1 cellular context compared by ENCODE assay signal in genomic region chr3:5376761-5377160, GRCh38.
TF ChIP-seq lines count a peak whose summit lies in the region.

No MANE protein-coding gene starts in this region.

TF ChIP-seq in HepG2, 621 proteins besides CTCF, POLR2A, EP300 and RAD21 (continued from another document and continues in another):
- TF ChIP-seq SOX13 (IDR thresholded peaks at IDR 0.05) (no peak), SOX13 (CRISPR knock-in tag; conservative IDR thresholded peaks at IDR 0.05 in 1 of 2, IDR thresholded peaks at IDR 0.05 in 1 of 2) (peak in 1 of 2 experiments; percentile 51; a peak in 1 of 4 replicates), ZNF33A (CRISPR knock-in tag; IDR thresholded peaks at IDR 0.05; ENCODE audit: borderline replicate concordance) (no peak), ZNF362 (CRISPR knock-in tag; IDR thresholded peaks at IDR 0.05; ENCODE audit: borderline replicate concordance) (no peak), ADNP (CRISPR knock-in tag; IDR thresholded peaks at IDR 0.05) (no peak), ZNF468 (CRISPR knock-in tag; IDR thresholded peaks at IDR 0.05) (no peak), ZNF552 (CRISPR knock-in tag; IDR thresholded peaks at IDR 0.05; ENCODE audit: borderline replicate concordance) (no peak), ZNF260 (CRISPR knock-in tag; IDR thresholded peaks at IDR 0.05; ENCODE audit: borderline replicate concordance, low read depth) (no peak), ZNF713 (CRISPR knock-in tag; IDR thresholded peaks at IDR 0.05) (no peak), ZNF143 (CRISPR knock-in tag; IDR thresholded peaks at IDR 0.05) (no peak), SALL1 (CRISPR knock-in tag; IDR thresholded peaks at IDR 0.05) (peak; percentile 61), ZNF567 (CRISPR knock-in tag; IDR thresholded peaks at IDR 0.05; ENCODE audit: borderline replicate concordance) (0 out of 2 replicates have a peak, but pooled peaks have one; percentile 38), HNRNPLL (IDR thresholded peaks at IDR 0.05; ENCODE audit: low read depth, low read length, poor library complexity, severe bottlenecking) (no peak), ELF3 (CRISPR knock-in tag; IDR thresholded peaks at IDR 0.05) (0 out of 2 replicates have a peak, but pooled peaks have one; percentile 34), ATRX (CRISPR knock-in tag; IDR thresholded peaks at IDR 0.05; ENCODE audit: borderline replicate concordance) (no peak), ZNF530 (CRISPR knock-in tag; IDR thresholded peaks at IDR 0.05; ENCODE audit: low read depth) (no peak), NCOA5 (CRISPR knock-in tag; IDR thresholded peaks at IDR 0.05) (no peak), PITX1 (CRISPR knock-in tag; IDR thresholded peaks at IDR 0.05) (peak; percentile 66; the same call in 1 of the 2 replicates), NR2C2 (CRISPR knock-in tag; IDR thresholded peaks at IDR 0.05; ENCODE audit: borderline replicate concordance) (no peak), TBP (CRISPR knock-in tag; IDR thresholded peaks at IDR 0.05) (no peak), SIN3A (IDR thresholded peaks at IDR 0.05; ENCODE audit: borderline replicate concordance, low read depth, low read length) (no peak), YEATS4 (CRISPR knock-in tag; IDR thresholded peaks at IDR 0.05; ENCODE audit: borderline replicate concordance) (no peak), PCBP1 (IDR thresholded peaks at IDR 0.05; ENCODE audit: borderline replicate concordance, low read depth, low read length) (no peak), ZBTB7A (CRISPR knock-in tag; IDR thresholded peaks at IDR 0.05) (no peak), HNRNPUL1 (IDR thresholded peaks at IDR 0.05; ENCODE audit: low read depth, low read length) (no peak), ZNF792 (CRISPR knock-in tag; IDR thresholded peaks at IDR 0.05) (0 out of 2 replicates have a peak, but pooled peaks have one; percentile 38), ZNF629 (CRISPR knock-in tag; conservative IDR thresholded peaks at IDR 0.05) (no peak), MED8 (CRISPR knock-in tag; IDR thresholded peaks at IDR 0.05; ENCODE audit: insufficient replicate concordance) (no peak), RBM22 (optimal IDR thresholded peaks at IDR 0.05; ENCODE audit: low read length) (no peak), DR1 (CRISPR knock-in tag; IDR thresholded peaks at IDR 0.05) (no peak), MTA3 (CRISPR knock-in tag; IDR thresholded peaks at IDR 0.05) (no peak), SNAPC4 (CRISPR knock-in tag; IDR thresholded peaks at IDR 0.05) (no peak), TFDP2 (CRISPR knock-in tag; IDR thresholded peaks at IDR 0.05) (no peak), KDM1A (CRISPR knock-in tag; IDR thresholded peaks at IDR 0.05) (no peak), ZMYM4 (CRISPR knock-in tag; IDR thresholded peaks at IDR 0.05) (peak; percentile 63), ZKSCAN5 (CRISPR knock-in tag; IDR thresholded peaks at IDR 0.05) (no peak), ZNF652 (CRISPR knock-in tag; IDR thresholded peaks at IDR 0.05; ENCODE audit: borderline replicate concordance, low read depth) (no peak), MIER3 (CRISPR knock-in tag; IDR thresholded peaks at IDR 0.05; ENCODE audit: borderline replicate concordance) (0 out of 2 replicates have a peak, but pooled peaks have one; percentile 34), ZNF274 (CRISPR knock-in tag; IDR thresholded peaks at IDR 0.05) (no peak), NR2F2 (IDR thresholded peaks at IDR 0.05; ENCODE audit: borderline replicate concordance, low read depth) (no peak), SMC3 (IDR thresholded peaks at IDR 0.05; ENCODE audit: low read length) (no peak)
- TF ChIP-seq, protein P1, sequence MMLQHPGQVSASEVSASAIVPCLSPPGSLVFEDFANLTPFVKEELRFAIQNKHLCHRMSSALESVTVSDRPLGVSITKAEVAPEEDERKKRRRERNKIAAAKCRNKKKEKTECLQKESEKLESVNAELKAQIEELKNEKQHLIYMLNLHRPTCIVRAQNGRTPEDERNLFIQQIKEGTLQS (CRISPR knock-in tag; IDR thresholded peaks at IDR 0.05), result no peak
- TF ChIP-seq, protein P2, sequence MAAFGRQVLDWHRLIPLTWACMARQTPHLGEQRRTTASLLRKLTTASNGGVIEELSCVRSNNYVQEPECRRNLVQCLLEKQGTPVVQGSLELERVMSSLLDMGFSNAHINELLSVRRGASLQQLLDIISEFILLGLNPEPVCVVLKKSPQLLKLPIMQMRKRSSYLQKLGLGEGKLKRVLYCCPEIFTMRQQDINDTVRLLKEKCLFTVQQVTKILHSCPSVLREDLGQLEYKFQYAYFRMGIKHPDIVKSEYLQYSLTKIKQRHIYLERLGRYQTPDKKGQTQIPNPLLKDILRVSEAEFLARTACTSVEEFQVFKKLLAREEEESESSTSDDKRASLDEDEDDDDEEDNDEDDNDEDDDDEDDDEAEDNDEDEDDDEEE (CRISPR knock-in tag; IDR thresholded peaks at IDR 0.05), result no peak
- TF ChIP-seq, protein P3, sequence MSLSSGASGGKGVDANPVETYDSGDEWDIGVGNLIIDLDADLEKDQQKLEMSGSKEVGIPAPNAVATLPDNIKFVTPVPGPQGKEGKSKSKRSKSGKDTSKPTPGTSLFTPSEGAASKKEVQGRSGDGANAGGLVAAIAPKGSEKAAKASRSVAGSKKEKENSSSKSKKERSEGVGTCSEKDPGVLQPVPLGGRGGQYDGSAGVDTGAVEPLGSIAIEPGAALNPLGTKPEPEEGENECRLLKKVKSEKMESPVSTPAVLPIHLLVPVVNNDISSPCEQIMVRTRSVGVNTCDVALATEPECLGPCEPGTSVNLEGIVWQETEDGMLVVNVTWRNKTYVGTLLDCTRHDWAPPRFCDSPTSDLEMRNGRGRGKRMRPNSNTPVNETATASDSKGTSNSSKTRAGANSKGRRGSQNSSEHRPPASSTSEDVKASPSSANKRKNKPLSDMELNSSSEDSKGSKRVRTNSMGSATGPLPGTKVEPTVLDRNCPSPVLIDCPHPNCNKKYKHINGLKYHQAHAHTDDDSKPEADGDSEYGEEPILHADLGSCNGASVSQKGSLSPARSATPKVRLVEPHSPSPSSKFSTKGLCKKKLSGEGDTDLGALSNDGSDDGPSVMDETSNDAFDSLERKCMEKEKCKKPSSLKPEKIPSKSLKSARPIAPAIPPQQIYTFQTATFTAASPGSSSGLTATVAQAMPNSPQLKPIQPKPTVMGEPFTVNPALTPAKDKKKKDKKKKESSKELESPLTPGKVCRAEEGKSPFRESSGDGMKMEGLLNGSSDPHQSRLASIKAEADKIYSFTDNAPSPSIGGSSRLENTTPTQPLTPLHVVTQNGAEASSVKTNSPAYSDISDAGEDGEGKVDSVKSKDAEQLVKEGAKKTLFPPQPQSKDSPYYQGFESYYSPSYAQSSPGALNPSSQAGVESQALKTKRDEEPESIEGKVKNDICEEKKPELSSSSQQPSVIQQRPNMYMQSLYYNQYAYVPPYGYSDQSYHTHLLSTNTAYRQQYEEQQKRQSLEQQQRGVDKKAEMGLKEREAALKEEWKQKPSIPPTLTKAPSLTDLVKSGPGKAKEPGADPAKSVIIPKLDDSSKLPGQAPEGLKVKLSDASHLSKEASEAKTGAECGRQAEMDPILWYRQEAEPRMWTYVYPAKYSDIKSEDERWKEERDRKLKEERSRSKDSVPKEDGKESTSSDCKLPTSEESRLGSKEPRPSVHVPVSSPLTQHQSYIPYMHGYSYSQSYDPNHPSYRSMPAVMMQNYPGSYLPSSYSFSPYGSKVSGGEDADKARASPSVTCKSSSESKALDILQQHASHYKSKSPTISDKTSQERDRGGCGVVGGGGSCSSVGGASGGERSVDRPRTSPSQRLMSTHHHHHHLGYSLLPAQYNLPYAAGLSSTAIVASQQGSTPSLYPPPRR (CRISPR knock-in tag; IDR thresholded peaks at IDR 0.05; ENCODE audit: borderline replicate concordance), result no peak
- TF ChIP-seq, protein P4, sequence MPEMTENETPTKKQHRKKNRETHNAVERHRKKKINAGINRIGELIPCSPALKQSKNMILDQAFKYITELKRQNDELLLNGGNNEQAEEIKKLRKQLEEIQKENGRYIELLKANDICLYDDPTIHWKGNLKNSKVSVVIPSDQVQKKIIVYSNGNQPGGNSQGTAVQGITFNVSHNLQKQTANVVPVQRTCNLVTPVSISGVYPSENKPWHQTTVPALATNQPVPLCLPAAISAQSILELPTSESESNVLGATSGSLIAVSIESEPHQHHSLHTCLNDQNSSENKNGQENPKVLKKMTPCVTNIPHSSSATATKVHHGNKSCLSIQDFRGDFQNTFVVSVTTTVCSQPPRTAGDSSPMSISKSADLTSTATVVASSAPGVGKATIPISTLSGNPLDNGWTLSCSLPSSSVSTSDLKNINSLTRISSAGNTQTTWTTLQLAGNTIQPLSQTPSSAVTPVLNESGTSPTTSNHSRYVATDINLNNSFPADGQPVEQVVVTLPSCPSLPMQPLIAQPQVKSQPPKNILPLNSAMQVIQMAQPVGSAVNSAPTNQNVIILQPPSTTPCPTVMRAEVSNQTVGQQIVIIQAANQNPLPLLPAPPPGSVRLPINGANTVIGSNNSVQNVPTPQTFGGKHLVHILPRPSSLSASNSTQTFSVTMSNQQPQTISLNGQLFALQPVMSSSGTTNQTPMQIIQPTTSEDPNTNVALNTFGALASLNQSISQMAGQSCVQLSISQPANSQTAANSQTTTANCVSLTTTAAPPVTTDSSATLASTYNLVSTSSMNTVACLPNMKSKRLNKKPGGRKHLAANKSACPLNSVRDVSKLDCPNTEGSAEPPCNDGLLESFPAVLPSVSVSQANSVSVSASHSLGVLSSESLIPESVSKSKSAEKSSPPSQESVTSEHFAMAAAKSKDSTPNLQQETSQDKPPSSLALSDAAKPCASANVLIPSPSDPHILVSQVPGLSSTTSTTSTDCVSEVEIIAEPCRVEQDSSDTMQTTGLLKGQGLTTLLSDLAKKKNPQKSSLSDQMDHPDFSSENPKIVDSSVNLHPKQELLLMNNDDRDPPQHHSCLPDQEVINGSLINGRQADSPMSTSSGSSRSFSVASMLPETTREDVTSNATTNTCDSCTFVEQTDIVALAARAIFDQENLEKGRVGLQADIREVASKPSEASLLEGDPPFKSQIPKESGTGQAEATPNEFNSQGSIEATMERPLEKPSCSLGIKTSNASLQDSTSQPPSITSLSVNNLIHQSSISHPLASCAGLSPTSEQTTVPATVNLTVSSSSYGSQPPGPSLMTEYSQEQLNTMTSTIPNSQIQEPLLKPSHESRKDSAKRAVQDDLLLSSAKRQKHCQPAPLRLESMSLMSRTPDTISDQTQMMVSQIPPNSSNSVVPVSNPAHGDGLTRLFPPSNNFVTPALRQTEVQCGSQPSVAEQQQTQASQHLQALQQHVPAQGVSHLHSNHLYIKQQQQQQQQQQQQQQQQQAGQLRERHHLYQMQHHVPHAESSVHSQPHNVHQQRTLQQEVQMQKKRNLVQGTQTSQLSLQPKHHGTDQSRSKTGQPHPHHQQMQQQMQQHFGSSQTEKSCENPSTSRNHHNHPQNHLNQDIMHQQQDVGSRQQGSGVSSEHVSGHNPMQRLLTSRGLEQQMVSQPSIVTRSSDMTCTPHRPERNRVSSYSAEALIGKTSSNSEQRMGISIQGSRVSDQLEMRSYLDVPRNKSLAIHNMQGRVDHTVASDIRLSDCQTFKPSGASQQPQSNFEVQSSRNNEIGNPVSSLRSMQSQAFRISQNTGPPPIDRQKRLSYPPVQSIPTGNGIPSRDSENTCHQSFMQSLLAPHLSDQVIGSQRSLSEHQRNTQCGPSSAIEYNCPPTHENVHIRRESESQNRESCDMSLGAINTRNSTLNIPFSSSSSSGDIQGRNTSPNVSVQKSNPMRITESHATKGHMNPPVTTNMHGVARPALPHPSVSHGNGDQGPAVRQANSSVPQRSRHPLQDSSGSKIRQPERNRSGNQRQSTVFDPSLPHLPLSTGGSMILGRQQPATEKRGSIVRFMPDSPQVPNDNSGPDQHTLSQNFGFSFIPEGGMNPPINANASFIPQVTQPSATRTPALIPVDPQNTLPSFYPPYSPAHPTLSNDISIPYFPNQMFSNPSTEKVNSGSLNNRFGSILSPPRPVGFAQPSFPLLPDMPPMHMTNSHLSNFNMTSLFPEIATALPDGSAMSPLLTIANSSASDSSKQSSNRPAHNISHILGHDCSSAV (CRISPR knock-in tag; IDR thresholded peaks at IDR 0.05; ENCODE audit: borderline replicate concordance), result no peak
